ENCODE assay signal across 8 cellular contexts in genomic region chrX:150984164-150984824, GRCh38. TPM values are rescaled to one million over a fixed set of nuclear protein-coding genes. Genes with fewer than 3 reads are reported as not detected.
DNase-seq lines count a peak whose midpoint lies in the region; ATAC-seq and TF ChIP-seq lines count a peak whose summit lies in the region.

No MANE protein-coding gene starts in this region.

- in situ Hi-C loops in G401 (cut with HindIII; ENCODE audit: low sequenced_read_pairs) = no loop called here

- ATAC-seq in HG02884 (IDR thresholded peaks at IDR 0.05; ENCODE audit: unreplicated experiment) = peak; percentile 9

- H3K27me3 ChIP-seq in hepatocyte = no peaks in the 10 kb centered on the region

- H3K27me3 Mint-ChIP-seq in activated CD4-positive, alpha-beta T cell treated with anti-CD3 and anti-CD28 coated beads, Interleukin-2, amount 10 ng/mL, durations not matched to agents 7 days and 5 days = peaks cover 6% of the 10 kb centered on the region

- POLR2A ChIA-PET in activated CD4-positive, alpha-beta T cell treated with anti-CD3 and anti-CD28 coated beads, Interleukin-2, amount 10 ng/mL, durations not matched to agents 7 days and 5 days (lab: Charles Lee) = no interaction called here

- peaks cover 13% of the 10 kb centered on the region for H3K36me3 Mint-ChIP-seq in activated CD4-positive, alpha-beta T cell treated with anti-CD3 and anti-CD28 coated beads, Interleukin-2, amount 10 ng/mL, durations not matched to agents 7 days and 5 days (ENCODE audit: low read depth)

- H3K4me1 ChIP-seq in hepatocyte (ENCODE audit: insufficient read depth) = no peaks in the 10 kb centered on the region

- peak overlapping the region; percentile 79 for H3K4me3 Mint-ChIP-seq in activated CD4-positive, alpha-beta T cell treated with anti-CD3 and anti-CD28 coated beads, Interleukin-2, amount 10 ng/mL, durations not matched to agents 7 days and 5 days

- no peaks in the 10 kb centered on the region for H3K9me3 ChIP-seq in hepatocyte (ENCODE audit: low read depth)

- peaks cover 15% of the 10 kb centered on the region for H3K79me2 ChIP-seq in hepatocyte

- CTCF ChIA-PET in activated CD4-positive, alpha-beta T cell treated with anti-CD3 and anti-CD28 coated beads, Interleukin-2, amount 10 ng/mL, durations not matched to agents 7 days and 5 days (lab: Charles Lee) = interaction anchor here (0.6 kb wide), 1 partner anchor 20 kb away, joined by 3 read pairs; no protein-coding TSS in a partner anchor

- no peak for TF ChIP-seq CTCF in hepatocyte (IDR thresholded peaks at IDR 0.05; ENCODE audit: poor library complexity)

- H3K9me3 Mint-ChIP-seq in activated CD4-positive, alpha-beta T cell treated with anti-CD3 and anti-CD28 coated beads, Interleukin-2, amount 10 ng/mL, durations not matched to agents 7 days and 5 days = no peaks in the 10 kb centered on the region

- H4K20me1 ChIP-seq in hepatocyte (ENCODE audit: insufficient read depth, poor library complexity, severe bottlenecking) = no peaks in the 10 kb centered on the region

- H3K9me2 ChIP-seq in hepatocyte (replicated peaks; ENCODE audit: insufficient read depth) = no peaks in the 10 kb centered on the region

- H2AFZ ChIP-seq in hepatocyte = peak overlapping the region; percentile 4

- no peaks in the 10 kb centered on the region for H3K36me3 ChIP-seq in hepatocyte (replicated peaks; ENCODE audit: insufficient read depth, low read depth)

- peak overlapping the region; percentile 81 for H3K4me2 ChIP-seq in hepatocyte

- DNase-seq in activated CD4-positive, alpha-beta T cell treated with anti-CD3 and anti-CD28 coated beads, Interleukin-2, amount 10 ng/mL, durations not matched to agents 7 days and 5 days = no peak
- DNase-seq in activated CD4-positive, alpha-beta T cell treated with anti-CD3 and anti-CD28 coated beads, Interleukin-2, amount 50 U/mL, for 1 hour = no peak
- peak; percentile 30 for DNase-seq in activated T-cell treated with anti-CD3 and anti-CD28 coated beads, Interleukin-2, amount 50 U/mL, for 1 hour
- DNase-seq in hepatocyte (ENCODE audit: low spot score) = peak; percentile 37
- DNase-seq in SK-N-DZ (ENCODE audit: low spot score) = no peak
- no peak for DNase-seq in G401 (ENCODE audit: low spot score)

- H3K4me1 Mint-ChIP-seq in activated CD4-positive, alpha-beta T cell treated with anti-CD3 and anti-CD28 coated beads, Interleukin-2, amount 10 ng/mL, durations not matched to agents 7 days and 5 days = peaks cover 16% of the 10 kb centered on the region

- H3K4me3 ChIP-seq in hepatocyte (peak overlapping the region; percentile 45), skin epidermis (peak overlapping the region; percentile 31 to 59 (median 40))

- WGBS in hepatocyte (ENCODE audit: low lambda C conversion rate, missing lambda C conversion rate) = 44% methylated on average over 5 of the region's 94 CpGs

- H3K27ac ChIP-seq in hepatocyte (no peak overlapping the region), skin epidermis (no peak overlapping the region)

- peak overlapping the region; percentile 83 for H3K27ac Mint-ChIP-seq in activated CD4-positive, alpha-beta T cell treated with anti-CD3 and anti-CD28 coated beads, Interleukin-2, amount 10 ng/mL, durations not matched to agents 7 days and 5 days

RNA-seq across cellular contexts. Expression of gene HMGB3, which starts 1.2 kb away (rescaled TPM):
- 10 to 100 TPM; 43.0 to 48.3 TPM for total RNA-seq in activated CD4-positive, alpha-beta T cell treated with anti-CD3 and anti-CD28 coated beads, Interleukin-2, amount 10 ng/mL, durations not matched to agents 7 days and 5 days
- 22.2 TPM in 2 replicates for total RNA-seq in hepatocyte
- 53.1 and 55.1 TPM in 2 replicates for polyA plus RNA-seq in hepatocyte
- polyA plus RNA-seq in SK-N-DZ (2014; cell fraction: cytosol; rRNA removed) = 75.5 and 93.5 TPM in 2 replicates
- 55.8 and 62.7 TPM in 2 replicates for polyA plus RNA-seq in SK-N-DZ (2014; cell fraction: nucleus; rRNA removed)
- total RNA-seq in G401 (2014; rRNA removed; shearing (Covaris generic)) = 33.1 and 40.4 TPM in 2 replicates

Comparison
In these comparisons a context has a peak if more than half of its experiments do, and no peak if none do; other contexts are left out.
1. DNase-seq: peak in activated T-cell treated with anti-CD3 and anti-CD28 coated beads, Interleukin-2, amount 50 U/mL, for 1 hour (single experiment) and hepatocyte (single experiment); none in activated CD4-positive, alpha-beta T cell treated with anti-CD3 and anti-CD28 coated beads, Interleukin-2, amount 10 ng/mL, durations not matched to agents 7 days and 5 days (single experiment), activated CD4-positive, alpha-beta T cell treated with anti-CD3 and anti-CD28 coated beads, Interleukin-2, amount 50 U/mL, for 1 hour (single experiment), SK-N-DZ (single experiment) and G401 (single experiment).